12 cellular contexts compared by ENCODE assay signal in genomic region chr6:27214126-27214601, GRCh38. TPM values are rescaled to one million over a fixed set of nuclear protein-coding genes. Genes with fewer than 3 reads are reported as not detected.
DNase-seq lines count a peak whose midpoint lies in the region; ATAC-seq, FAIRE-seq and TF ChIP-seq lines count a peak whose summit lies in the region.
"Had no signal": no experiment of that assay in that cellular context is flagged by ENCODE, and none has a peak within 500 bp of the region (broad histone marks: within the 10 kb centered on the region; RNA-seq: fewer than 3 reads in every experiment).

No MANE protein-coding gene starts in this region.

- H3K27ac ChIP-seq in GM12878 (ENCODE audit: control insufficient read depth, insufficient read depth) = no peak overlapping the region
- H3K27ac ChIP-seq: KMS-11, stomach had no signal

- no peaks in the 10 kb centered on the region; the same call in 2 of the 3 replicates for H3K9me3 ChIP-seq in GM12878 (replicated peaks; ENCODE audit: control insufficient read depth, insufficient read depth, low read length)

- POLR2A ChIA-PET in GM12878 (lab: Charles Lee) = no interaction called here
- POLR2A ChIA-PET in GM10248 (lab: Yijun Ruan, JAX) = no interaction called here

- TF ChIP-seq CTCF in Calu3 (IDR thresholded peaks at IDR 0.05; ENCODE audit: unreplicated experiment) (no peak), GM12878 (IDR thresholded peaks at IDR 0.05 in 2 of 3, conservative IDR thresholded peaks at IDR 0.05 in 1 of 3; ENCODE audit: control insufficient read depth in 2 of 3, extremely low read depth in 1 of 3, insufficient read depth in 1 of 3, low read depth in 3 of 3, low read length in 3 of 3) (no peak), mesothelial cell of epicardium (IDR thresholded peaks at IDR 0.05; ENCODE audit: unreplicated experiment) (no peak), GM10248 (IDR thresholded peaks at IDR 0.05; ENCODE audit: control extremely low read depth, extremely low read depth, low read depth, missing control alignments) (no peak)

- 73% methylated on average over 19 of the region's 19 CpGs for WGBS in GM12878 (ENCODE audit: insufficient coverage, insufficient replicate concordance, low lambda C conversion rate, missing lambda C conversion rate)

- no peak overlapping the region for H3K9ac ChIP-seq in GM12878 (ENCODE audit: control insufficient read depth, insufficient read depth, low read length)
- H3K9ac ChIP-seq: KMS-11 had no signal

- H3K4me1 ChIP-seq in GM12878 (ENCODE audit: control insufficient read depth, insufficient read depth, low read length) = no peaks in the 10 kb centered on the region

- H3K27me3 ChIP-seq in GM12878 (replicated peaks in 1 of 2; ENCODE audit: control insufficient read depth in 2 of 2, insufficient read depth in 2 of 2, low read length in 1 of 2) = no peaks in the 10 kb centered on the region

- H3K36me3 Mint-ChIP-seq in Calu3 (ENCODE audit: insufficient read depth, unreplicated experiment) (peaks cover 9% of the 10 kb centered on the region), mesothelial cell of epicardium (peaks cover 2% of the 10 kb centered on the region)

- no peak for FAIRE-seq in GM12878 (lab: Jason Lieb, UNC)

- no peaks in the 10 kb centered on the region for H3K79me2 ChIP-seq in GM12878 (ENCODE audit: control insufficient read depth, insufficient read depth, low read length)

- H3K27ac Mint-ChIP-seq in Calu3 (ENCODE audit: unreplicated experiment) = peak overlapping the region; percentile 96
- no peak overlapping the region for H3K27ac Mint-ChIP-seq in mesothelial cell of epicardium

- CTCF ChIA-PET in Calu3 (lab: Charles Lee) = interaction anchor here (0.8 to 1.1 kb wide), 4 partner anchors 37 to 538 kb away, joined by 3 to 5 read pairs (median 4); partner anchors contain the start of genes ZNF184 and ZNF391
- CTCF ChIA-PET in GM12878 (lab: Yijun Ruan, JAX) = interaction anchor here (0.7 to 1.1 kb wide), 2 partner anchors 23 to 582 kb away, joined by 3 read pairs; no protein-coding TSS in a partner anchor
- CTCF ChIA-PET in GM10248 (lab: Yijun Ruan, JAX) = no interaction called here

- H2AFZ ChIP-seq in GM12878 (ENCODE audit: control insufficient read depth, low read depth, low read length) = peak overlapping the region; percentile 37

- H3K4me1 Mint-ChIP-seq in Calu3 (ENCODE audit: low read depth, unreplicated experiment) (no peaks in the 10 kb centered on the region), mesothelial cell of epicardium (peaks cover 3% of the 10 kb centered on the region)

- H4K20me1 ChIP-seq in GM12878 (ENCODE audit: control insufficient read depth, insufficient read depth) = no peaks in the 10 kb centered on the region

- H3K27me3 Mint-ChIP-seq in Calu3 (ENCODE audit: unreplicated experiment) (no peaks in the 10 kb centered on the region), mesothelial cell of epicardium (ENCODE audit: low read depth) (peaks cover 3% of the 10 kb centered on the region)

- DNase-seq in Calu3 = no peak
- peak; percentile 50 for DNase-seq in HT1080 (ENCODE audit: low read depth)
- DNase-seq in GM12878 (ENCODE audit: low read depth, low spot score) = no peak
- DNase-seq in mesothelial cell of epicardium (ENCODE audit: low spot score in 2 of 2, unreplicated experiment in 2 of 2) = no peak
- no peak for DNase-seq in AML-193 (lab: John Stamatoyannopoulos, UW)
- DNase-seq in GM10248 (ENCODE audit: extremely low spot score) = no peak
- DNase-seq in SHP77 (lab: John Stamatoyannopoulos, UW) = no peak
- DNase-seq: NCI-H446 treated with DMSO at 0.1 percent for 48 hours, stomach had no signal

- intact Hi-C loops in Calu3 (cut with micrococcal nuclease; ENCODE audit: unreplicated experiment) (loop anchor here (10.0 kb wide), 1 partner anchor 161 kb away; no protein-coding TSS in a partner anchor), GM12878 (cut with micrococcal nuclease; ENCODE audit: unreplicated experiment) (no loop called here)

- BruUV-seq in Calu3 (replicated peaks; lab: Mats Ljungman, UMichigan) = no TSS peak
- no TSS peak for BruUV-seq in GM12878 (replicated peaks; lab: Mats Ljungman, UMichigan)

- no peaks in the 10 kb centered on the region for H3K36me3 ChIP-seq in GM12878 (ENCODE audit: control insufficient read depth in 2 of 2, insufficient read depth in 2 of 2, low read length in 1 of 2)
- H3K36me3 ChIP-seq: stomach had no signal

- TF ChIP-seq RAD21 in GM12878 (IDR thresholded peaks at IDR 0.05; ENCODE audit: insufficient read depth, low read depth, low read length) = no peak

- in situ Hi-C loops in GM12878 (cut with MboI) = no loop called here

- H3K9me3 Mint-ChIP-seq in Calu3 (ENCODE audit: low read depth, unreplicated experiment) (peaks cover 4% of the 10 kb centered on the region), mesothelial cell of epicardium (peaks cover 6% of the 10 kb centered on the region)

- H3K4me3 Mint-ChIP-seq in Calu3 (ENCODE audit: low read depth, unreplicated experiment) (peak overlapping the region; percentile 79), mesothelial cell of epicardium (peak overlapping the region; percentile 87)

- RAD21 ChIA-PET in GM12878 (lab: Charles Lee; ENCODE audit: unreplicated experiment) = no interaction called here

- H3K4me2 ChIP-seq in GM12878 (ENCODE audit: control insufficient read depth, insufficient read depth) = peak overlapping the region; percentile 68
- H3K4me2 ChIP-seq: KMS-11 had no signal

- no peak for TF ChIP-seq POLR2A in GM12878 (IDR thresholded peaks at IDR 0.05; ENCODE audit: low read depth, low read length)

- ATAC-seq in GM12878 (no peak), HG03097 (IDR thresholded peaks at IDR 0.05; ENCODE audit: low FRiP score, unreplicated experiment) (no peak)

- SMC1A ChIA-PET in GM12878 (lab: Charles Lee; ENCODE audit: uncharacterized antibody, unreplicated experiment) = no interaction called here

- H3K4me3 ChIP-seq in GM12878 = peak overlapping the region; percentile 69
- H3K4me3 ChIP-seq: stomach had no signal

- no peak for TF ChIP-seq EP300 in GM12878 (IDR thresholded peaks at IDR 0.05; ENCODE audit: borderline replicate concordance in 1 of 2, control insufficient read depth in 1 of 2, low read depth in 2 of 2, low read length in 2 of 2)

TF ChIP-seq in GM12878, 131 proteins besides CTCF, POLR2A, EP300 and RAD21:
- TF ChIP-seq TCF7 (IDR thresholded peaks at IDR 0.05; ENCODE audit: borderline replicate concordance) = no peak
- TF ChIP-seq KLF5 (IDR thresholded peaks at IDR 0.05; ENCODE audit: partially characterized antibody) = no peak
- no peak for TF ChIP-seq SREBF1 (IDR thresholded peaks at IDR 0.05; ENCODE audit: low read length)
- TF ChIP-seq ESRRA (IDR thresholded peaks at IDR 0.05; ENCODE audit: low read length) = no peak
- no peak for TF ChIP-seq ASH2L (IDR thresholded peaks at IDR 0.05; ENCODE audit: borderline replicate concordance, low read depth)
- no peak for TF ChIP-seq TCF3 (IDR thresholded peaks at IDR 0.05; ENCODE audit: borderline replicate concordance, insufficient read depth, low read depth, low read length)
- TF ChIP-seq SUZ12 (IDR thresholded peaks at IDR 0.05; ENCODE audit: unreplicated experiment) = no peak
- no peak for TF ChIP-seq PAX8 (IDR thresholded peaks at IDR 0.05)
- TF ChIP-seq CBFB (IDR thresholded peaks at IDR 0.05; ENCODE audit: low read depth) = no peak
- no peak for TF ChIP-seq MXI1 (IDR thresholded peaks at IDR 0.05; ENCODE audit: low read depth, low read length)
- TF ChIP-seq, protein P1, sequence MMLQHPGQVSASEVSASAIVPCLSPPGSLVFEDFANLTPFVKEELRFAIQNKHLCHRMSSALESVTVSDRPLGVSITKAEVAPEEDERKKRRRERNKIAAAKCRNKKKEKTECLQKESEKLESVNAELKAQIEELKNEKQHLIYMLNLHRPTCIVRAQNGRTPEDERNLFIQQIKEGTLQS (IDR thresholded peaks at IDR 0.05; ENCODE audit: borderline replicate concordance, extremely low read depth, low read depth, low read length) = no peak
- TF ChIP-seq, protein P2, sequence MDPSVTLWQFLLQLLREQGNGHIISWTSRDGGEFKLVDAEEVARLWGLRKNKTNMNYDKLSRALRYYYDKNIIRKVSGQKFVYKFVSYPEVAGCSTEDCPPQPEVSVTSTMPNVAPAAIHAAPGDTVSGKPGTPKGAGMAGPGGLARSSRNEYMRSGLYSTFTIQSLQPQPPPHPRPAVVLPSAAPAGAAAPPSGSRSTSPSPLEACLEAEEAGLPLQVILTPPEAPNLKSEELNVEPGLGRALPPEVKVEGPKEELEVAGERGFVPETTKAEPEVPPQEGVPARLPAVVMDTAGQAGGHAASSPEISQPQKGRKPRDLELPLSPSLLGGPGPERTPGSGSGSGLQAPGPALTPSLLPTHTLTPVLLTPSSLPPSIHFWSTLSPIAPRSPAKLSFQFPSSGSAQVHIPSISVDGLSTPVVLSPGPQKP (IDR thresholded peaks at IDR 0.05; ENCODE audit: low read depth, low read length) = no peak
- no peak for TF ChIP-seq STAT3 (IDR thresholded peaks at IDR 0.05; ENCODE audit: low read depth, low read length)

RNA-seq across cellular contexts. Expression of gene PRSS16, which starts 33.3 kb away (rescaled TPM):
- total RNA-seq in Calu3 (2022) (29.4 and 31.3 TPM in 2 replicates), GM12878 (2014; rRNA removed) (3.4 TPM in 2 replicates), GM12878 (2014; rRNA removed; fragmentation: Illumina TruSeq; extraction: Trizol) (2.1 TPM in 2 replicates), GM12878 (2021) (5.9 and 7.1 TPM in 2 replicates), mesothelial cell of epicardium (16.2 to 20.6 TPM (median 19.1 TPM) in 3 replicates)
- not detected in 2 replicates for total RNA-seq in HT1080 (2014; rRNA removed; shearing (Covaris generic))
- 0.03 TPM in 1 of 2 replicates, not detected in the other for polyA plus RNA-seq in HT1080 (2015; cell fraction: cytosol; rRNA removed)
- not detected in 2 replicates for polyA plus RNA-seq in HT1080 (2015; cell fraction: nucleus; rRNA removed)
- total RNA-seq in GM12878 (2013; cell fraction: nucleolus; rRNA removed) = 0.20 and 0.27 TPM in 2 replicates
- polyA plus RNA-seq in GM12878 (2011; ENCODE audit: low read depth) = 4.1 TPM
- polyA plus RNA-seq in GM12878 (2011; rRNA removed) (2.3 and 2.4 TPM in 2 replicates), GM12878 (2014; fragmentation: Illumina TruSeq; extraction: Trizol) (6.8 and 7.7 TPM in 2 replicates), GM12878 (2014; fragmentation: Nextera tagmentation; extraction: Ambion mirVana) (1 to 10 TPM; 5.9 to 8.2 TPM), GM12878 (2014; rRNA removed) (9.6 and 12.8 TPM in 2 replicates), GM12878 (2016; fragmentation: Nextera tagmentation; extraction: Ambion mirVana) (1 to 10 TPM; 6.1 to 8.3 TPM)
- polyA plus RNA-seq in GM12878 (2011; cell fraction: cytosol; rRNA removed) = 2.9 and 4.1 TPM in 2 replicates
- polyA plus RNA-seq in GM12878 (2011; cell fraction: nucleus; rRNA removed) = 2.6 and 3.5 TPM in 2 replicates
- polyA plus RNA-seq in GM12878 (2012) = 6.6 and 6.7 TPM in 2 replicates
- 2.7 and 3.2 TPM in 2 replicates for polyA minus RNA-seq in GM12878 (2011; rRNA and poly(A)+ RNA removed)
- polyA minus RNA-seq in GM12878 (2011; cell fraction: cytosol; rRNA and poly(A)+ RNA removed) = 0.53 TPM in 1 of 2 replicates, not detected in the other
- polyA minus RNA-seq in GM12878 (2011; cell fraction: nucleus; rRNA and poly(A)+ RNA removed) = 1.6 and 1.7 TPM in 2 replicates
- total RNA-seq: cerebellum had no signal
